In the genomic region with DNA sequence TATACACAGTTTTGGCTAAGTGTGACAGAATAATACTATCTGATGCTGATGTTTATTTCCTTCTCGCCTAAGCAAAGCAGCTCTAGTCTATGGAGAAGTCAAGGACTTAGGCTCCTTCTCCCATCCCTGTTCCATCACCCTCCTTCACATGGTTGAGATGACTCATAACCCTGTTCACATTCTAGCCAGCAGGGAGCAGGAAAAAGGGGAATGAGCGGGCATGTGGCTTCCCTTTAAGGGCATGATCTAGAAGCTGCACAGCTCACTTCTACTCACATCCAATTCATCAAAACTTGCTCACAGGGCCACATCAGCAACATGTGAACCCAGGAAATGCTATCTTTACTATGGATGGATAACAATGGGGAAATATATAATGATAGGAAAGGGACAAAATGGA, we compare ENCODE assay signal across 1 cellular context.
A peak's percentile ranks its signal among the peaks of the same experiment; 100 is the strongest.
TF ChIP-seq lines count a peak whose summit lies in the region.

No MANE protein-coding gene starts in this region.

TF ChIP-seq in K562, 482 proteins besides CTCF, POLR2A, EP300 and RAD21 (continued from another document):
- TF ChIP-seq JUN (IDR thresholded peaks at IDR 0.05; ENCODE audit: borderline replicate concordance, low read depth, low read length) (peak; percentile 51; the same call in 1 of the 2 replicates), JUN (CRISPR knock-in tag; IDR thresholded peaks at IDR 0.05; ENCODE audit: borderline replicate concordance) (no peak), TEAD4 (IDR thresholded peaks at IDR 0.05; ENCODE audit: low read length) (peak; percentile 47; the same call in 1 of the 2 replicates), TEAD4 (CRISPR knock-in tag; IDR thresholded peaks at IDR 0.05; ENCODE audit: borderline replicate concordance) (0 out of 2 replicates have a peak, but pooled peaks have one; percentile 34), FOSL1 (tag; conservative IDR thresholded peaks at IDR 0.05) (peak; percentile 88), JUND (IDR thresholded peaks at IDR 0.05; ENCODE audit: borderline replicate concordance, low read depth, low read length) (peak; percentile 86), JUND (tag; IDR thresholded peaks at IDR 0.05; ENCODE audit: borderline replicate concordance, low read depth, low read length) (peak; percentile 86), ZNF668 (CRISPR knock-in tag; IDR thresholded peaks at IDR 0.05) (no peak), XRCC4 (IDR thresholded peaks at IDR 0.05; ENCODE audit: extremely low read depth, insufficient read depth, insufficient read length) (no peak), NFATC3 (IDR thresholded peaks at IDR 0.05) (no peak), CBFA2T2 (conservative IDR thresholded peaks at IDR 0.05) (no peak)
- TF ChIP-seq, protein P1, sequence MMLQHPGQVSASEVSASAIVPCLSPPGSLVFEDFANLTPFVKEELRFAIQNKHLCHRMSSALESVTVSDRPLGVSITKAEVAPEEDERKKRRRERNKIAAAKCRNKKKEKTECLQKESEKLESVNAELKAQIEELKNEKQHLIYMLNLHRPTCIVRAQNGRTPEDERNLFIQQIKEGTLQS (IDR thresholded peaks at IDR 0.05), result peak; percentile 80
- TF ChIP-seq, protein P1 (CRISPR knock-in tag; conservative IDR thresholded peaks at IDR 0.05), result 0 out of 2 replicates have a peak, but pooled peaks have one; percentile 30
- TF ChIP-seq, protein P2, sequence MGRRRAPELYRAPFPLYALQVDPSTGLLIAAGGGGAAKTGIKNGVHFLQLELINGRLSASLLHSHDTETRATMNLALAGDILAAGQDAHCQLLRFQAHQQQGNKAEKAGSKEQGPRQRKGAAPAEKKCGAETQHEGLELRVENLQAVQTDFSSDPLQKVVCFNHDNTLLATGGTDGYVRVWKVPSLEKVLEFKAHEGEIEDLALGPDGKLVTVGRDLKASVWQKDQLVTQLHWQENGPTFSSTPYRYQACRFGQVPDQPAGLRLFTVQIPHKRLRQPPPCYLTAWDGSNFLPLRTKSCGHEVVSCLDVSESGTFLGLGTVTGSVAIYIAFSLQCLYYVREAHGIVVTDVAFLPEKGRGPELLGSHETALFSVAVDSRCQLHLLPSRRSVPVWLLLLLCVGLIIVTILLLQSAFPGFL (CRISPR knock-in tag; IDR thresholded peaks at IDR 0.05), result no peak
- TF ChIP-seq, protein P3, sequence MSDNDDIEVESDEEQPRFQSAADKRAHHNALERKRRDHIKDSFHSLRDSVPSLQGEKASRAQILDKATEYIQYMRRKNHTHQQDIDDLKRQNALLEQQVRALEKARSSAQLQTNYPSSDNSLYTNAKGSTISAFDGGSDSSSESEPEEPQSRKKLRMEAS (CRISPR knock-in tag; IDR thresholded peaks at IDR 0.05), result peak; percentile 39; the same call in 1 of the 2 replicates
- TF ChIP-seq, protein P4, sequence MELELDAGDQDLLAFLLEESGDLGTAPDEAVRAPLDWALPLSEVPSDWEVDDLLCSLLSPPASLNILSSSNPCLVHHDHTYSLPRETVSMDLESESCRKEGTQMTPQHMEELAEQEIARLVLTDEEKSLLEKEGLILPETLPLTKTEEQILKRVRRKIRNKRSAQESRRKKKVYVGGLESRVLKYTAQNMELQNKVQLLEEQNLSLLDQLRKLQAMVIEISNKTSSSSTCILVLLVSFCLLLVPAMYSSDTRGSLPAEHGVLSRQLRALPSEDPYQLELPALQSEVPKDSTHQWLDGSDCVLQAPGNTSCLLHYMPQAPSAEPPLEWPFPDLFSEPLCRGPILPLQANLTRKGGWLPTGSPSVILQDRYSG (tag; conservative IDR thresholded peaks at IDR 0.05; ENCODE audit: low read depth), result no peak
- TF ChIP-seq, protein P5, sequence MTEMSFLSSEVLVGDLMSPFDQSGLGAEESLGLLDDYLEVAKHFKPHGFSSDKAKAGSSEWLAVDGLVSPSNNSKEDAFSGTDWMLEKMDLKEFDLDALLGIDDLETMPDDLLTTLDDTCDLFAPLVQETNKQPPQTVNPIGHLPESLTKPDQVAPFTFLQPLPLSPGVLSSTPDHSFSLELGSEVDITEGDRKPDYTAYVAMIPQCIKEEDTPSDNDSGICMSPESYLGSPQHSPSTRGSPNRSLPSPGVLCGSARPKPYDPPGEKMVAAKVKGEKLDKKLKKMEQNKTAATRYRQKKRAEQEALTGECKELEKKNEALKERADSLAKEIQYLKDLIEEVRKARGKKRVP (CRISPR knock-in tag; IDR thresholded peaks at IDR 0.05), result no peak
